20 cellular contexts compared by ENCODE assay signal in the genomic region with DNA sequence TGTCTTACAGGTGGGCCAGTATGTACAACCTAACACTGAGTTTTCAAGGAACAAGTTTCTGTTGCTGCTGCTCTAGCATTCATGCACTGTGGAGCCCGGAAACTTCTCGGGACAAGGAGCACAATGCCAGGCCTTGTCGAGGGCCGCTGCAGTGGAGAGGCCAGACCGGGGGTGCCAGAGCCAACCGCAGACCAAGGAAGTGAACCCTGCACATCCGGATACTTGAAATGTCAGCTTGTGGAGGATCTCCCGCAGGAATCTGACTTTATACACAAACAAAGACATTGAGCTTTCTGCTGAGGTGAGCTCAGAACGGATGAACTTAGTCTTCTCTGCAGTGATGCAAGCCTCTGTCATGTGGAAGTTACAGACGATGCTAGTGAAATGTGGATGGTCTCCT.
A peak's percentile ranks its signal among the peaks of the same experiment; 100 is the strongest.
DNase-seq lines count a peak whose midpoint lies in the region; ATAC-seq and TF ChIP-seq lines count a peak whose summit lies in the region.
"Had no signal": no experiment of that assay in that cellular context is flagged by ENCODE, and none has a peak within 500 bp of the region (broad histone marks: within the 10 kb centered on the region; RNA-seq: fewer than 3 reads in every experiment).

No MANE protein-coding gene starts in this region.

- no peaks in the 10 kb centered on the region for H3K9me3 Mint-ChIP-seq in osteocyte (ENCODE audit: unreplicated experiment)
- H3K9me3 Mint-ChIP-seq in CD8-positive, alpha-beta T cell = no peaks in the 10 kb centered on the region
- H3K9me3 Mint-ChIP-seq in activated naive CD4-positive, alpha-beta T cell treated with anti-CD3 and anti-CD28 coated beads, Interleukin-2, amount 10 ng/mL, durations not matched to agents 7 days and 5 days = no peaks in the 10 kb centered on the region
- H3K9me3 Mint-ChIP-seq: activated naive CD8-positive, alpha-beta T cell treated with anti-CD3 and anti-CD28 coated beads, Interleukin-2, amount 50 U/mL, for 24 hours; activated T-helper 17 cell treated with anti-CD3 and anti-CD28 coated beads, Interleukin-2, amount 50 U/mL, for 72 hours; CD4-positive, CD25-positive, alpha-beta regulatory T cell; HFFc6 had no signal

- intact Hi-C loops in CD8-positive, alpha-beta T cell (cut with DNase I, micrococcal nuclease) = no loop called here

- no peaks in the 10 kb centered on the region for H3K36me3 ChIP-seq in CD8-positive, alpha-beta T cell (ENCODE audit: insufficient read depth, low read length)

- ATAC-seq in CD8-positive, alpha-beta T cell = no peak
- ATAC-seq: activated naive CD8-positive, alpha-beta T cell treated with anti-CD3 and anti-CD28 coated beads, Interleukin-2, amount 50 U/mL, for 24 hours; activated T-helper 17 cell treated with anti-CD3 and anti-CD28 coated beads, Interleukin-2, amount 50 U/mL, for 72 hours; left colon had no signal

- peaks cover 30% of the 10 kb centered on the region for H3K36me3 Mint-ChIP-seq in osteocyte (ENCODE audit: unreplicated experiment)
- H3K36me3 Mint-ChIP-seq in CD8-positive, alpha-beta T cell = peaks cover 48% of the 10 kb centered on the region
- H3K36me3 Mint-ChIP-seq in activated naive CD4-positive, alpha-beta T cell treated with anti-CD3 and anti-CD28 coated beads, Interleukin-2, amount 10 ng/mL, durations not matched to agents 7 days and 5 days = peaks cover 12% of the 10 kb centered on the region

- no peak overlapping the region for H3K27ac ChIP-seq in CD8-positive, alpha-beta T cell (ENCODE audit: low read depth, low read length)

- POLR2A ChIA-PET in CD8-positive, alpha-beta T cell (lab: Charles Lee) = no interaction called here

- H3K4me1 Mint-ChIP-seq in osteocyte (ENCODE audit: unreplicated experiment) = peaks cover 28% of the 10 kb centered on the region
- H3K4me1 Mint-ChIP-seq in CD8-positive, alpha-beta T cell (ENCODE audit: low read depth) = peaks cover 18% of the 10 kb centered on the region
- peaks cover 18% of the 10 kb centered on the region for H3K4me1 Mint-ChIP-seq in activated naive CD4-positive, alpha-beta T cell treated with anti-CD3 and anti-CD28 coated beads, Interleukin-2, amount 10 ng/mL, durations not matched to agents 7 days and 5 days

- H3K9me3 ChIP-seq in CD8-positive, alpha-beta T cell (ENCODE audit: low read length) = no peaks in the 10 kb centered on the region

- H3K27me3 ChIP-seq in CD8-positive, alpha-beta T cell (ENCODE audit: insufficient read depth, low read length) = no peaks in the 10 kb centered on the region

- H3K27me3 Mint-ChIP-seq in osteocyte (ENCODE audit: unreplicated experiment) = no peaks in the 10 kb centered on the region
- no peaks in the 10 kb centered on the region for H3K27me3 Mint-ChIP-seq in CD8-positive, alpha-beta T cell (ENCODE audit: low read depth)
- H3K27me3 Mint-ChIP-seq in activated naive CD4-positive, alpha-beta T cell treated with anti-CD3 and anti-CD28 coated beads, Interleukin-2, amount 10 ng/mL, durations not matched to agents 7 days and 5 days = no peaks in the 10 kb centered on the region
- H3K27me3 Mint-ChIP-seq: activated naive CD8-positive, alpha-beta T cell treated with anti-CD3 and anti-CD28 coated beads, Interleukin-2, amount 50 U/mL, for 24 hours; activated T-helper 17 cell treated with anti-CD3 and anti-CD28 coated beads, Interleukin-2, amount 50 U/mL, for 72 hours; CD4-positive, CD25-positive, alpha-beta regulatory T cell had no signal

- H3K27ac Mint-ChIP-seq in osteocyte (ENCODE audit: unreplicated experiment) = peak overlapping the region; percentile 51
- no peak overlapping the region for H3K27ac Mint-ChIP-seq in CD8-positive, alpha-beta T cell
- H3K27ac Mint-ChIP-seq in activated naive CD4-positive, alpha-beta T cell treated with anti-CD3 and anti-CD28 coated beads, Interleukin-2, amount 10 ng/mL, durations not matched to agents 7 days and 5 days = no peak overlapping the region
- H3K27ac Mint-ChIP-seq: activated naive CD8-positive, alpha-beta T cell treated with anti-CD3 and anti-CD28 coated beads, Interleukin-2, amount 50 U/mL, for 24 hours; activated T-helper 17 cell treated with anti-CD3 and anti-CD28 coated beads, Interleukin-2, amount 50 U/mL, for 72 hours; CD4-positive, CD25-positive, alpha-beta regulatory T cell; HFFc6 had no signal

- in situ Hi-C loops in astrocyte of the spinal cord (cut with HindIII; ENCODE audit: low sequenced_read_pairs) = no loop called here

- no peak overlapping the region for H3K4me3 Mint-ChIP-seq in osteocyte (ENCODE audit: unreplicated experiment)
- H3K4me3 Mint-ChIP-seq in CD8-positive, alpha-beta T cell = no peak overlapping the region
- H3K4me3 Mint-ChIP-seq in activated naive CD4-positive, alpha-beta T cell treated with anti-CD3 and anti-CD28 coated beads, Interleukin-2, amount 10 ng/mL, durations not matched to agents 7 days and 5 days = no peak overlapping the region
- H3K4me3 Mint-ChIP-seq: activated naive CD8-positive, alpha-beta T cell treated with anti-CD3 and anti-CD28 coated beads, Interleukin-2, amount 50 U/mL, for 24 hours; activated T-helper 17 cell treated with anti-CD3 and anti-CD28 coated beads, Interleukin-2, amount 50 U/mL, for 72 hours; CD4-positive, CD25-positive, alpha-beta regulatory T cell; HFFc6 had no signal

- H3K4me3 ChIP-seq in astrocyte of the spinal cord (ENCODE audit: low read depth, low read length) = no peak overlapping the region
- H3K4me3 ChIP-seq in CD8-positive, alpha-beta T cell (ENCODE audit: low read depth, low read length) = no peak overlapping the region

- DNase-seq in HT1080 (ENCODE audit: low read depth) (peak; percentile 97), astrocyte of the spinal cord (ENCODE audit: low read depth, low spot score) (peak; percentile 58), hepatic stellate cell (ENCODE audit: low spot score) (peak; percentile 28), osteocyte (ENCODE audit: extremely low spot score, unreplicated experiment) (no peak), NOMO-1 treated with DMSO at 0.1 percent for 48 hours (lab: John Stamatoyannopoulos, UW; ENCODE audit: unreplicated experiment) (no peak), GDM1 (lab: John Stamatoyannopoulos, UW) (no peak)
- no peak for DNase-seq in CD8-positive, alpha-beta T cell
- DNase-seq in activated naive CD4-positive, alpha-beta T cell treated with anti-CD3 and anti-CD28 coated beads, Interleukin-2, amount 10 ng/mL, durations not matched to agents 7 days and 5 days = no peak
- DNase-seq: activated naive CD8-positive, alpha-beta T cell treated with anti-CD3 and anti-CD28 coated beads, Interleukin-2, amount 50 U/mL, for 24 hours; CD4-positive, CD25-positive, alpha-beta regulatory T cell; cerebellar nuclear complex; DMS53; HFFc6; KBM-7; left colon; MV-4-11; NCI-H1930; NCI-H446; SW 1271 had no signal

- peaks cover 10% of the 10 kb centered on the region for H3K4me1 ChIP-seq in CD8-positive, alpha-beta T cell (ENCODE audit: insufficient read depth, low read length)

- no peak for TF ChIP-seq CTCF in astrocyte of the spinal cord (IDR thresholded peaks at IDR 0.05; ENCODE audit: low read depth, low read length)
- no peak for TF ChIP-seq CTCF in osteocyte (IDR thresholded peaks at IDR 0.05)
- no peak for TF ChIP-seq CTCF in CD8-positive, alpha-beta T cell (IDR thresholded peaks at IDR 0.05)

- CTCF ChIA-PET in CD8-positive, alpha-beta T cell (lab: Charles Lee) = no interaction called here
- CTCF ChIA-PET in activated naive CD4-positive, alpha-beta T cell treated with anti-CD3 and anti-CD28 coated beads, Interleukin-2, amount 10 ng/mL, durations not matched to agents 7 days and 5 days (lab: Charles Lee) = interaction anchor here (1.5 to 2.3 kb wide), 3 partner anchors 9 to 14 kb away, joined by 3 to 8 read pairs (median 4); no protein-coding TSS in a partner anchor

Comparison
In these comparisons a context has a peak if more than half of its experiments do, and no peak if none do; other contexts are left out.
1. DNase-seq: peak in HT1080 (single experiment), astrocyte of the spinal cord (single experiment) and hepatic stellate cell (single experiment); none in osteocyte (single experiment), NOMO-1 treated with DMSO at 0.1 percent for 48 hours (single experiment), GDM1 (single experiment), CD8-positive, alpha-beta T cell (0 of 7) and activated naive CD4-positive, alpha-beta T cell treated with anti-CD3 and anti-CD28 coated beads, Interleukin-2, amount 10 ng/mL, durations not matched to agents 7 days and 5 days (single experiment).